ENCODE assay signal across 8 cellular contexts in the genomic region with DNA sequence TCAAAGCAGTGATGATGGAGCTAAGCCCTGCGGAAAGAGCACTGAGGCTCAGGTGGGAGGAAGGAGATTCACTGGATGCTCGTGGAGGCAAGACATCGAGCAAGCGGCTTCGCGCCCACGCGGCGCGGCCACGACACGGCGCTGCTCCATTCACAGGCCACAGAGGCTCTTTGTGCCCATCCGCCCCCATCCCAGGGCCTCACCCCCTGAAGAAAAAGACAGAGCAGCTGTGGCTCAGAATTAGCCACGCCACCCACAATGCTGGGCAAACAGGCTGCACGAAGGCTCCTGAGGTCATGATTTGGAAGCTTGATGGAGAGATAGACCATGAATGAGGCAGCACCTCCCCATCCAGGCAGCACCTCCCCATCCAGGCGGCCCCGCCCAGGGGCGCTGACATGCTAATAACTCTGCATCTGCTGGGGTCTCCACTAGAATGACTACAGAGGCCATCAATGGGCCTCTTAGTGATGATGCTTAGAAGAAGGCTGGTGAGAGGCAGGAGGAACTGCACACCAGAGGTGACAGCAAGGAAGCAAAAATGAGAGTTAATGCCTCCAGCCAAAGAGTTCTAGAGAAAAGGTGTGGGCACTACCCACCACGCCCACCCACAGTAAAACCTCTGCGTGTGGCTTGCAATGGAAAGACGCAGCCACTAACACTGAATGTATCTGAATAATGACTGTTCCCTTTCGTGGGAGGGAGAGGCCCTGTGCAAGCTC. TPM values are rescaled to one million over a fixed set of nuclear protein-coding genes. Genes with fewer than 3 reads are reported as not detected.
DNase-seq lines count a peak whose midpoint lies in the region; ATAC-seq, FAIRE-seq and TF ChIP-seq lines count a peak whose summit lies in the region.
"Had no signal": no experiment of that assay in that cellular context is flagged by ENCODE, and none has a peak within 500 bp of the region (broad histone marks: within the 10 kb centered on the region; RNA-seq: fewer than 3 reads in every experiment).

No MANE protein-coding gene starts in this region.

- H3K4me3 Mint-ChIP-seq in WTC11, result no peak overlapping the region
- peak overlapping the region in 9 of 10 donors; percentile 17 to 77 (median 59) for H3K4me3 Mint-ChIP-seq in naive thymus-derived CD4-positive, alpha-beta T cell

- in situ Hi-C loops in GM12878 (cut with MboI), result no loop called here

- H2AFZ ChIP-seq in GM12878 (ENCODE audit: control insufficient read depth, low read depth, low read length), result no peak overlapping the region
- no peak overlapping the region for H2AFZ ChIP-seq in Karpas-422 (ENCODE audit: low read length)

- DNase-seq in WTC11 (ENCODE audit: low spot score) (no peak), GM12878 (ENCODE audit: low read depth, low spot score) (no peak), substantia nigra (lab: John Stamatoyannopoulos, UW) (peak in 44 of 49 donors; percentile 23 to 85 (median 66)), Karpas-422 (no peak), dermis blood vessel endothelial cell (no peak)
- DNase-seq in naive thymus-derived CD4-positive, alpha-beta T cell, result peak in 1 of 9 donors; percentile 66

- WGBS in GM12878 (ENCODE audit: insufficient coverage, insufficient replicate concordance, low lambda C conversion rate, missing lambda C conversion rate), result 90% methylated on average over 23 of the region's 23 CpGs

- intact Hi-C loops in GM12878 (cut with micrococcal nuclease; ENCODE audit: unreplicated experiment), result no loop called here
- intact Hi-C loops in naive thymus-derived CD4-positive, alpha-beta T cell (cut with micrococcal nuclease), result no loop called here

- H3K27ac ChIP-seq in GM12878 (ENCODE audit: control insufficient read depth, insufficient read depth) (no peak overlapping the region), substantia nigra (ENCODE audit: low read depth, low read length, poor library complexity, severe bottlenecking) (peak overlapping the region; percentile 86), Karpas-422 (ENCODE audit: low read length) (no peak overlapping the region)
- peak overlapping the region; percentile 51 for H3K27ac ChIP-seq in naive thymus-derived CD4-positive, alpha-beta T cell (ENCODE audit: low read depth, low read length)

- H3K79me2 ChIP-seq in GM12878 (ENCODE audit: control insufficient read depth, insufficient read depth, low read length) (peaks cover 46% of the 10 kb centered on the region), Karpas-422 (ENCODE audit: low read length) (peaks cover 77% of the 10 kb centered on the region)

- TF ChIP-seq RAD21 in GM12878 (IDR thresholded peaks at IDR 0.05; ENCODE audit: insufficient read depth, low read depth, low read length), result no peak

- TF ChIP-seq POLR2A in GM12878 (IDR thresholded peaks at IDR 0.05; ENCODE audit: low read depth, low read length), result no peak

- H3K27me3 Mint-ChIP-seq in WTC11 (ENCODE audit: low read depth), result no peaks in the 10 kb centered on the region
- no peaks in the 10 kb centered on the region for H3K27me3 Mint-ChIP-seq in naive thymus-derived CD4-positive, alpha-beta T cell

- peaks cover 46 to 56% of the 10 kb centered on the region in 2 experiments for H3K36me3 ChIP-seq in GM12878 (ENCODE audit: control insufficient read depth in 2 of 2, insufficient read depth in 2 of 2, low read length in 1 of 2)
- H3K36me3 ChIP-seq in naive thymus-derived CD4-positive, alpha-beta T cell (ENCODE audit: control insufficient read depth in 2 of 3, insufficient read depth in 3 of 3, low read length in 3 of 3), result peaks cover 9 to 74% (median 27%) of the 10 kb centered on the region in 3 experiments
- H3K36me3 ChIP-seq in Karpas-422 (ENCODE audit: insufficient read depth, low read length), result peaks cover 19% of the 10 kb centered on the region

- peaks cover 6% of the 10 kb centered on the region; the same call in 1 of the 2 replicates for H4K20me1 ChIP-seq in GM12878 (ENCODE audit: control insufficient read depth, insufficient read depth)
- 0 out of 2 replicates have a peak, but pooled peaks cover 12% of the 10 kb centered on the region for H4K20me1 ChIP-seq in Karpas-422 (ENCODE audit: insufficient read depth, low read depth, low read length)

- H3K9me3 Mint-ChIP-seq in WTC11, result no peaks in the 10 kb centered on the region
- H3K9me3 Mint-ChIP-seq in naive thymus-derived CD4-positive, alpha-beta T cell, result no peaks in the 10 kb centered on the region

- FAIRE-seq in GM12878 (lab: Jason Lieb, UNC), result no peak
- FAIRE-seq: TTC549 had no signal

- H3K27me3 ChIP-seq in GM12878 (replicated peaks in 1 of 2; ENCODE audit: control insufficient read depth in 2 of 2, insufficient read depth in 2 of 2, low read length in 1 of 2) (no peaks in the 10 kb centered on the region), Karpas-422 (ENCODE audit: low read length) (no peaks in the 10 kb centered on the region)
- H3K27me3 ChIP-seq in naive thymus-derived CD4-positive, alpha-beta T cell (ENCODE audit: control insufficient read depth in 2 of 2, insufficient read depth in 2 of 2, low read length in 2 of 2), result no peaks in the 10 kb centered on the region

- H3K36me3 Mint-ChIP-seq in WTC11, result peaks cover 50% of the 10 kb centered on the region
- H3K36me3 Mint-ChIP-seq in naive thymus-derived CD4-positive, alpha-beta T cell, result peaks cover 10 to 37% (median 35%) of the 10 kb centered on the region in 5 donors

- TF ChIP-seq CTCF in WTC11 (IDR thresholded peaks at IDR 0.05), result no peak
- no peak for TF ChIP-seq CTCF in GM12878 (IDR thresholded peaks at IDR 0.05 in 2 of 3, conservative IDR thresholded peaks at IDR 0.05 in 1 of 3; ENCODE audit: control insufficient read depth in 2 of 3, extremely low read depth in 1 of 3, insufficient read depth in 1 of 3, low read depth in 3 of 3, low read length in 3 of 3)

- POLR2A ChIA-PET in WTC11 (lab: Charles Lee) (interaction anchor here (0.9 kb wide), 1 partner anchor 14 kb away, joined by 3 read pairs; no protein-coding TSS in a partner anchor), GM12878 (lab: Charles Lee) (interaction anchor here (1.3 to 1.6 kb wide), 3 partner anchors 12 to 42 kb away, joined by 4 to 11 read pairs (median 5); no protein-coding TSS in a partner anchor)
- POLR2A ChIA-PET in naive thymus-derived CD4-positive, alpha-beta T cell (lab: Charles Lee), result interaction anchor here (0.7 to 47.8 kb wide), 5 partner anchors 9 to 35 kb away, joined by 3 to 1512 read pairs (median 6); a partner anchor contains a TSS

- no TSS peak for BruUV-seq in GM12878 (replicated peaks; lab: Mats Ljungman, UMichigan)

- H3K9me3 ChIP-seq in GM12878 (replicated peaks; ENCODE audit: control insufficient read depth, insufficient read depth, low read length) (no peaks in the 10 kb centered on the region), Karpas-422 (ENCODE audit: low read length) (no peaks in the 10 kb centered on the region)
- H3K9me3 ChIP-seq in naive thymus-derived CD4-positive, alpha-beta T cell (ENCODE audit: control insufficient read depth in 2 of 3, low read length in 3 of 3), result no peaks in the 10 kb centered on the region

- H3K9ac ChIP-seq in GM12878 (ENCODE audit: control insufficient read depth, insufficient read depth, low read length), result no peak overlapping the region
- H3K9ac ChIP-seq in Karpas-422 (ENCODE audit: low read length), result no peak overlapping the region

- H3K27ac Mint-ChIP-seq in WTC11, result peak overlapping the region; percentile 84
- H3K27ac Mint-ChIP-seq in naive thymus-derived CD4-positive, alpha-beta T cell, result peak overlapping the region; percentile 75 to 96 (median 86)

- RAD21 ChIA-PET in GM12878 (lab: Charles Lee; ENCODE audit: unreplicated experiment), result interaction anchor here (1.1 kb wide), 1 partner anchor 126 kb away, joined by 3 read pairs; no protein-coding TSS in a partner anchor

- H3K4me3 ChIP-seq in GM12878, result no peak overlapping the region
- H3K4me3 ChIP-seq in naive thymus-derived CD4-positive, alpha-beta T cell (ENCODE audit: low read length), result no peak overlapping the region
- no peak overlapping the region for H3K4me3 ChIP-seq in Karpas-422 (ENCODE audit: low read length)

- SMC1A ChIA-PET in GM12878 (lab: Charles Lee; ENCODE audit: uncharacterized antibody, unreplicated experiment), result interaction anchor here (1.0 to 2.4 kb wide), 6 partner anchors 11 to 126 kb away, joined by 3 to 9 read pairs (median 4); no protein-coding TSS in a partner anchor

- CTCF ChIA-PET in WTC11 (lab: Charles Lee), result interaction anchor here (1.0 to 1.9 kb wide), 4 partner anchors 10 to 126 kb away, joined by 3 to 7 read pairs (median 6); no protein-coding TSS in a partner anchor
- CTCF ChIA-PET in GM12878 (lab: Yijun Ruan, JAX), result interaction anchor here (0.6 to 1.9 kb wide), 4 partner anchors 16 to 635 kb away, joined by 3 to 8 read pairs (median 4); no protein-coding TSS in a partner anchor
- CTCF ChIA-PET in naive thymus-derived CD4-positive, alpha-beta T cell (lab: Charles Lee), result interaction anchor here (1.1 kb wide), 1 partner anchor 20 kb away, joined by 4 read pairs; no protein-coding TSS in a partner anchor

- H3K9me2 ChIP-seq in Karpas-422 (replicated peaks; ENCODE audit: insufficient read depth, low read length), result no peaks in the 10 kb centered on the region

- H3K4me1 Mint-ChIP-seq in WTC11, result peaks cover 33% of the 10 kb centered on the region
- peaks cover 54 to 93% (median 78%) of the 10 kb centered on the region in 7 donors for H3K4me1 Mint-ChIP-seq in naive thymus-derived CD4-positive, alpha-beta T cell

- H3K4me1 ChIP-seq in GM12878 (ENCODE audit: control insufficient read depth, insufficient read depth, low read length) (peaks cover 5% of the 10 kb centered on the region; the same call in 1 of the 2 replicates), Karpas-422 (ENCODE audit: low read length) (peaks cover 9% of the 10 kb centered on the region)
- H3K4me1 ChIP-seq in naive thymus-derived CD4-positive, alpha-beta T cell (ENCODE audit: control insufficient read depth in 2 of 2, insufficient read depth in 2 of 2, low read length in 2 of 2), result peaks cover 57 to 83% of the 10 kb centered on the region in 2 donors

- peak; percentile 35 for ATAC-seq in WTC11
- ATAC-seq in GM12878, result no peak
- peak; percentile 23 for ATAC-seq in naive thymus-derived CD4-positive, alpha-beta T cell
- no peak for ATAC-seq in GM21447 (IDR thresholded peaks at IDR 0.05; ENCODE audit: unreplicated experiment)

- no peak for TF ChIP-seq EP300 in GM12878 (IDR thresholded peaks at IDR 0.05; ENCODE audit: borderline replicate concordance in 1 of 2, control insufficient read depth in 1 of 2, low read depth in 2 of 2, low read length in 2 of 2)

- H3K4me2 ChIP-seq in GM12878 (ENCODE audit: control insufficient read depth, insufficient read depth) (no peak overlapping the region), Karpas-422 (ENCODE audit: low read depth, low read length, poor library complexity, severe bottlenecking) (no peak overlapping the region)

RNA-seq across cellular contexts. Expression of a gene that starts 43.5 kb away (rescaled TPM):
- 272 to 288 TPM (median 277 TPM) in 3 replicates for total RNA-seq in WTC11 (2021)
- 209 and 215 TPM in 2 replicates for total RNA-seq in GM12878 (2013; cell fraction: nucleolus; rRNA removed)
- 185 and 216 TPM in 2 replicates for total RNA-seq in GM12878 (2014; rRNA removed)
- total RNA-seq in GM12878 (2014; rRNA removed; fragmentation: Illumina TruSeq; extraction: Trizol), result 82.8 and 83.1 TPM in 2 replicates
- 497 and 525 TPM in 2 replicates for total RNA-seq in GM12878 (2021)
- 79.9 TPM for polyA plus RNA-seq in GM12878 (2011; ENCODE audit: low read depth)
- polyA plus RNA-seq in GM12878 (2011; rRNA removed), result 42.4 and 98.6 TPM in 2 replicates
- 51.0 and 59.8 TPM in 2 replicates for polyA plus RNA-seq in GM12878 (2011; cell fraction: cytosol; rRNA removed)
- polyA plus RNA-seq in GM12878 (2011; cell fraction: nucleus; rRNA removed), result 91.7 and 127 TPM in 2 replicates
- polyA plus RNA-seq in GM12878 (2012), result 154 and 166 TPM in 2 replicates
- 123 and 125 TPM in 2 replicates for polyA plus RNA-seq in GM12878 (2014; fragmentation: Illumina TruSeq; extraction: Trizol)
- polyA plus RNA-seq in GM12878 (2014; fragmentation: Nextera tagmentation; extraction: Ambion mirVana), result 1 to 10 TPM; 5.1 to 8.1 TPM
- 165 and 198 TPM in 2 replicates for polyA plus RNA-seq in GM12878 (2014; rRNA removed)
- 100 to 1,000 TPM; 228 to 236 TPM for polyA plus RNA-seq in GM12878 (2016; fragmentation: Nextera tagmentation; extraction: Ambion mirVana)
- 168 and 298 TPM in 2 replicates for polyA minus RNA-seq in GM12878 (2011; rRNA and poly(A)+ RNA removed)
- polyA minus RNA-seq in GM12878 (2011; cell fraction: cytosol; rRNA and poly(A)+ RNA removed), result 91.7 and 100 TPM in 2 replicates
- polyA minus RNA-seq in GM12878 (2011; cell fraction: nucleus; rRNA and poly(A)+ RNA removed), result 54.6 and 83.0 TPM in 2 replicates
- total RNA-seq in naive thymus-derived CD4-positive, alpha-beta T cell, result 100 to 1,000 TPM; 650 to 900 (median 803) TPM
- 100 to 1,000 TPM in 1 of 2 donors, 10 to 100 TPM in 1; 95.5 to 501 TPM for polyA plus RNA-seq in naive thymus-derived CD4-positive, alpha-beta T cell
- 57.5 and 95.1 TPM in 2 replicates for total RNA-seq in Karpas-422 (2014; rRNA removed; shearing (Covaris generic); ENCODE audit: low replicate concordance)
- 803 and 1,099 TPM in 2 replicates for total RNA-seq in dermis blood vessel endothelial cell

Comparison
In these comparisons a context has a peak if more than half of its experiments do, and no peak if none do; other contexts are left out.
1. ATAC-seq: peak in WTC11 (single experiment) and naive thymus-derived CD4-positive, alpha-beta T cell (single experiment); none in GM12878 (single experiment) and GM21447 (single experiment).
2. DNase-seq: peak in substantia nigra (44 of 49); none in WTC11 (single experiment), GM12878 (single experiment), Karpas-422 (single experiment) and dermis blood vessel endothelial cell (single experiment).
3. H3K27ac ChIP-seq: peak in naive thymus-derived CD4-positive, alpha-beta T cell (single experiment) and substantia nigra (single experiment); none in GM12878 (single experiment) and Karpas-422 (single experiment).